14 cellular contexts compared by ENCODE assay signal in the genomic region with DNA sequence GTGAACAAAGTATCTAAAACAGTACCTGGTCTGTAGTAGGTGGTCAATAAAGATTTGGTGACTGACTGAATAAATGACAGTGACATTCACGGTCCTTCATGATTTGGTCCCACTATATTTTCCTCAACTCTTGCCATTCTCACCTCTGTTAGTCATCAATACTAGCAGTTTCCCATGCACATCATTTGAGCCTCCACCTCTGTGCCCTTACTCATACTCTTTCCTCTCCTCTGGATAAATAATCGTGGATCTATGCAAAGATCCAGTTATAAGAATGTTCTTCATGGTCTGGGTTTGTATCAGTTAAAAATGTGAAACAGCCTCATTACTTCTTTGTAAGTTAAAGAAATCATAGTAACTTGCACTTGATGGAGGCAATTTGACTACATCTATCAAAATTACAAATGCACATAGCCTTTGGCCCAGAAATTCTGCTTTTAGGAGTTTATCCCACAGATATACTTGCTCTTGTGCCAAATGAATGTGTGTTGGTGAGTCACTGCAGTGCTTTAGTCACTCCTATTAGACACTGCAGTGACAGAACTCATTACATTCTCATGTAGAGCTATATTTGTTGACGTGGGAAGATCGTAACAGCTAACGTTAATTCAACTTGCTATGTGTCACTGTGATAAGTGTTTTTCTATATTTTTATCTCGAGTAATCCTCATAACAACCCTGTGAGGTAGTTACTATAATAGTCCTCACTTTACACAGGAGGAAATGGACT. TPM values are rescaled to one million over a fixed set of nuclear protein-coding genes. Genes with fewer than 3 reads are reported as not detected.
DNase-seq lines count a peak whose midpoint lies in the region; ATAC-seq and TF ChIP-seq lines count a peak whose summit lies in the region.
"Had no signal": no experiment of that assay in that cellular context is flagged by ENCODE, and none has a peak within 500 bp of the region (broad histone marks: within the 10 kb centered on the region; RNA-seq: fewer than 3 reads in every experiment).

No MANE protein-coding gene starts in this region.

- H3K9ac ChIP-seq in smooth muscle cell (ENCODE audit: low read depth) = no peak overlapping the region
- H3K9ac ChIP-seq: neural progenitor cell had no signal

- DNase-seq in H4 (ENCODE audit: low spot score) = peak; percentile 41
- DNase-seq in RPMI7951 (ENCODE audit: low read depth) = peak; percentile 63
- DNase-seq in fibroblast of gingiva (ENCODE audit: low read depth) = peak; percentile 28
- DNase-seq in smooth muscle cell (lab: John Stamatoyannopoulos, UW; ENCODE audit: unreplicated experiment) = no peak
- DNase-seq in NCI-H1092 treated with DMSO at 0.1 percent for 48 hours (lab: John Stamatoyannopoulos, UW) = no peak
- DNase-seq in T-helper 2 cell = no peak
- DNase-seq: activated CD8-positive, alpha-beta memory T cell treated with anti-CD3 and anti-CD28 coated beads, Interleukin-2, amount 10 ng/mL, durations not matched to agents 7 days and 5 days; activated naive CD8-positive, alpha-beta T cell treated with anti-CD3 and anti-CD28 coated beads, Interleukin-2, amount 10 ng/mL, durations not matched to agents 7 days and 5 days; left lung; NCI-H345; Peyer's patch; tibial artery had no signal

- no peaks in the 10 kb centered on the region for H3K4me1 ChIP-seq in smooth muscle cell (ENCODE audit: low read depth)
- H3K4me1 ChIP-seq: left lung, neural progenitor cell, Peyer's patch, tibial artery had no signal

- no peak overlapping the region for H3K4me3 ChIP-seq in smooth muscle cell
- H3K4me3 ChIP-seq: left lung, neural progenitor cell, Peyer's patch, tibial artery had no signal

- no peaks in the 10 kb centered on the region for H3K27me3 ChIP-seq in smooth muscle cell (ENCODE audit: low read depth)
- H3K27me3 ChIP-seq: left lung, neural progenitor cell, Peyer's patch, tibial artery had no signal

- no peaks in the 10 kb centered on the region for H4K20me1 ChIP-seq in smooth muscle cell (ENCODE audit: low read depth)

- H2AFZ ChIP-seq in smooth muscle cell (ENCODE audit: low read depth) = no peak overlapping the region
- H2AFZ ChIP-seq: neural progenitor cell had no signal

- peak overlapping the region; percentile 26 for H3K27ac ChIP-seq in smooth muscle cell (ENCODE audit: low read depth)
- H3K27ac ChIP-seq: left lung, neural progenitor cell, Peyer's patch, tibial artery had no signal

- no peaks in the 10 kb centered on the region for H3F3A ChIP-seq in smooth muscle cell (ENCODE audit: low read depth)

- WGBS in smooth muscle cell (ENCODE audit: low lambda C conversion rate) = 51% methylated on average over 6 of the region's 6 CpGs

- TF ChIP-seq CTCF in smooth muscle cell (IDR thresholded peaks at IDR 0.05; ENCODE audit: borderline replicate concordance, insufficient read depth, poor library complexity, severe bottlenecking) = no peak

- H3K36me3 ChIP-seq in smooth muscle cell (ENCODE audit: low read depth) = no peaks in the 10 kb centered on the region
- H3K36me3 ChIP-seq: left lung, neural progenitor cell, Peyer's patch, tibial artery had no signal

- no peak for ATAC-seq in GM18520 (IDR thresholded peaks at IDR 0.05; ENCODE audit: unreplicated experiment)
- ATAC-seq: activated CD8-positive, alpha-beta memory T cell treated with anti-CD3 and anti-CD28 coated beads, Interleukin-2, amount 10 ng/mL, durations not matched to agents 7 days and 5 days; left lung had no signal

- H3K4me2 ChIP-seq in smooth muscle cell = no peak overlapping the region
- H3K4me2 ChIP-seq: neural progenitor cell had no signal

- no peaks in the 10 kb centered on the region for H3K79me2 ChIP-seq in smooth muscle cell (ENCODE audit: low read depth)

- no peaks in the 10 kb centered on the region for H3K9me3 ChIP-seq in smooth muscle cell (replicated peaks; ENCODE audit: low read depth)
- H3K9me3 ChIP-seq: left lung, Peyer's patch, tibial artery had no signal

RNA-seq across cellular contexts. Expression of a gene that starts 46.1 kb away (rescaled TPM):
- total RNA-seq in H4 (2014; rRNA removed; shearing (Covaris generic)) = 25.3 and 29.0 TPM in 2 replicates
- total RNA-seq in RPMI7951 (2014; rRNA removed; shearing (Covaris generic)) = 19.2 and 20.1 TPM in 2 replicates
- 30.7 TPM in 2 replicates for total RNA-seq in smooth muscle cell
- 18.8 and 21.5 TPM in 2 replicates for polyA plus RNA-seq in smooth muscle cell

Comparison
In these comparisons a context has a peak if more than half of its experiments do, and no peak if none do; other contexts are left out.
1. DNase-seq: peak in H4 (single experiment), RPMI7951 (single experiment) and fibroblast of gingiva (single experiment); none in smooth muscle cell (single experiment), NCI-H1092 treated with DMSO at 0.1 percent for 48 hours (single experiment) and T-helper 2 cell (0 of 5).